Comparison of ENCODE assay signal across 16 cellular contexts in genomic region chr10:34163075-34163905, GRCh38.
DNase-seq lines count a peak whose midpoint lies in the region; ATAC-seq and TF ChIP-seq lines count a peak whose summit lies in the region.
"Had no signal": no experiment of that assay in that cellular context is flagged by ENCODE, and none has a peak within 500 bp of the region (broad histone marks: within the 10 kb centered on the region; RNA-seq: fewer than 3 reads in every experiment).

No MANE protein-coding gene starts in this region.

- in situ Hi-C loops in GM23248 (cut with MboI) = no loop called here

- H4K20me1 ChIP-seq in GM23248 (ENCODE audit: insufficient read depth) (no peaks in the 10 kb centered on the region), fibroblast of lung (ENCODE audit: control insufficient read depth, extremely low read depth, insufficient read depth, low read length) (no peaks in the 10 kb centered on the region)

- H2AFZ ChIP-seq in GM23248 (no peak overlapping the region), fibroblast of lung (ENCODE audit: low read length) (no peak overlapping the region)

- H3F3A ChIP-seq in GM23248 (ENCODE audit: insufficient read depth) = no peaks in the 10 kb centered on the region

- no peak overlapping the region for H3K4me3 Mint-ChIP-seq in CD8-positive, alpha-beta T cell
- H3K4me3 Mint-ChIP-seq: T-helper 2 cell treated with Interferon-gamma antibody and Interleukin-4, amounts not matched to agents 5 μg/mL and 100 μg/mL, for 36 hours had no signal

- H3K9me3 Mint-ChIP-seq in CD8-positive, alpha-beta T cell = no peaks in the 10 kb centered on the region
- H3K9me3 Mint-ChIP-seq: T-helper 2 cell treated with Interferon-gamma antibody and Interleukin-4, amounts not matched to agents 5 μg/mL and 100 μg/mL, for 36 hours had no signal

- H3K9me2 ChIP-seq in GM23248 (ENCODE audit: insufficient read depth) = no peaks in the 10 kb centered on the region

- no peak overlapping the region for H3K9ac ChIP-seq in GM23248
- no peak overlapping the region for H3K9ac ChIP-seq in fibroblast of lung (ENCODE audit: insufficient read depth, low read length)

- POLR2A ChIA-PET in CD8-positive, alpha-beta T cell (lab: Charles Lee) = no interaction called here

- no peaks in the 10 kb centered on the region for H3K9me3 ChIP-seq in GM23248 (ENCODE audit: low read depth)
- no peaks in the 10 kb centered on the region for H3K9me3 ChIP-seq in fibroblast of lung (ENCODE audit: control insufficient read depth, insufficient read depth, low read depth, low read length)
- no peaks in the 10 kb centered on the region for H3K9me3 ChIP-seq in CD8-positive, alpha-beta T cell (ENCODE audit: low read length)
- H3K9me3 ChIP-seq: HAP-1, mucosa of descending colon, Peyer's patch had no signal

- intact Hi-C loops in CD8-positive, alpha-beta T cell (cut with DNase I, micrococcal nuclease) = no loop called here

- no peaks in the 10 kb centered on the region for H3K79me2 ChIP-seq in GM23248 (ENCODE audit: insufficient read depth)
- H3K79me2 ChIP-seq in fibroblast of lung (ENCODE audit: control insufficient read depth, insufficient read depth, low read length) = no peaks in the 10 kb centered on the region

- no peaks in the 10 kb centered on the region for H3K27me3 Mint-ChIP-seq in CD8-positive, alpha-beta T cell (ENCODE audit: low read depth)

- H3K4me1 ChIP-seq in GM23248 (ENCODE audit: insufficient read depth) (no peaks in the 10 kb centered on the region), fibroblast of lung (ENCODE audit: control insufficient read depth, extremely low read depth, insufficient read depth, low read length) (no peaks in the 10 kb centered on the region)
- no peaks in the 10 kb centered on the region for H3K4me1 ChIP-seq in CD8-positive, alpha-beta T cell (ENCODE audit: insufficient read depth, low read length)
- H3K4me1 ChIP-seq: HAP-1, Peyer's patch had no signal

- CTCF ChIA-PET in CD8-positive, alpha-beta T cell (lab: Charles Lee) = no interaction called here

- no peaks in the 10 kb centered on the region for H3K36me3 ChIP-seq in GM23248 (ENCODE audit: low read depth)
- no peaks in the 10 kb centered on the region for H3K36me3 ChIP-seq in fibroblast of lung (ENCODE audit: control insufficient read depth, insufficient read depth, low read length)
- no peaks in the 10 kb centered on the region for H3K36me3 ChIP-seq in CD8-positive, alpha-beta T cell (ENCODE audit: insufficient read depth, low read length)
- H3K36me3 ChIP-seq: HAP-1, Peyer's patch had no signal

- H3K27ac Mint-ChIP-seq in CD8-positive, alpha-beta T cell = no peak overlapping the region
- H3K27ac Mint-ChIP-seq: T-helper 2 cell treated with Interferon-gamma antibody and Interleukin-4, amounts not matched to agents 5 μg/mL and 100 μg/mL, for 36 hours had no signal

- no peaks in the 10 kb centered on the region for H3K4me1 Mint-ChIP-seq in CD8-positive, alpha-beta T cell (ENCODE audit: low read depth)

- ATAC-seq in CD8-positive, alpha-beta T cell = no peak
- ATAC-seq: mucosa of descending colon had no signal

- TF ChIP-seq CTCF in fibroblast of lung (conservative IDR thresholded peaks at IDR 0.05 in 1 of 2, IDR thresholded peaks at IDR 0.05 in 1 of 2; ENCODE audit: low read depth in 1 of 2, low read length in 2 of 2) = no peak
- TF ChIP-seq CTCF in CD8-positive, alpha-beta T cell (IDR thresholded peaks at IDR 0.05) = no peak

- no peaks in the 10 kb centered on the region for H3K36me3 Mint-ChIP-seq in CD8-positive, alpha-beta T cell

- H3K4me2 ChIP-seq in GM23248 (ENCODE audit: unreplicated experiment) (no peak overlapping the region), fibroblast of lung (ENCODE audit: extremely low read depth, insufficient read depth, low read length) (no peak overlapping the region)

- H3K27ac ChIP-seq in GM23248 = no peak overlapping the region
- no peak overlapping the region for H3K27ac ChIP-seq in fibroblast of lung (ENCODE audit: insufficient read depth, low read length)
- H3K27ac ChIP-seq in CD8-positive, alpha-beta T cell (ENCODE audit: low read depth, low read length) = no peak overlapping the region
- H3K27ac ChIP-seq: Peyer's patch had no signal

- 88% methylated on average over 11 of the region's 11 CpGs for WGBS in GM23248 (ENCODE audit: low coverage in 1 of 2, low lambda C conversion rate in 2 of 2, missing lambda C conversion rate in 2 of 2), 2 experiments

- peak; percentile 5 for DNase-seq in GM23248
- DNase-seq in RPMI7951 (ENCODE audit: low read depth) = peak; percentile 37
- peak; percentile 7 to 36 for DNase-seq in fibroblast of lung (ENCODE audit: low read depth in 2 of 2)
- peak; percentile 31 for DNase-seq in stromal cell of bone marrow (ENCODE audit: low read depth)
- DNase-seq in putamen (ENCODE audit: low spot score) = no peak
- no peak for DNase-seq in CD8-positive, alpha-beta T cell
- no peak for DNase-seq in activated CD4-positive, alpha-beta T cell treated with anti-CD3 and anti-CD28 coated beads for 1 hour
- DNase-seq: activated CD4-positive, alpha-beta T cell treated with anti-CD3 and anti-CD28 coated beads for 48 hours; activated CD8-positive, alpha-beta memory T cell treated with anti-CD3 and anti-CD28 coated beads, Interleukin-2, amount 50 U/mL, for 4 hours; dermis blood vessel endothelial cell; glutamatergic neuron; mucosa of descending colon; NCI-H1694; Peyer's patch had no signal

- H3K4me3 ChIP-seq in GM23248 = no peak overlapping the region
- H3K4me3 ChIP-seq in fibroblast of lung (replicated peaks in 1 of 4; ENCODE audit: control extremely low read depth in 1 of 4, insufficient read depth in 1 of 4, low read depth in 3 of 4, low read length in 4 of 4) = no peak overlapping the region
- no peak overlapping the region for H3K4me3 ChIP-seq in CD8-positive, alpha-beta T cell (ENCODE audit: low read depth, low read length)
- H3K4me3 ChIP-seq: HAP-1, mucosa of descending colon, Peyer's patch had no signal

- H3K27me3 ChIP-seq in GM23248 (replicated peaks; ENCODE audit: insufficient read depth) (no peaks in the 10 kb centered on the region), fibroblast of lung (ENCODE audit: control insufficient read depth, insufficient read depth, low read length) (no peaks in the 10 kb centered on the region)
- no peaks in the 10 kb centered on the region for H3K27me3 ChIP-seq in CD8-positive, alpha-beta T cell (ENCODE audit: insufficient read depth, low read length)
- H3K27me3 ChIP-seq: Peyer's patch had no signal

Comparison
In these comparisons a context has a peak if more than half of its experiments do, and no peak if none do; other contexts are left out.
1. DNase-seq: peak in GM23248 (single experiment), RPMI7951 (single experiment), fibroblast of lung (2 of 2) and stromal cell of bone marrow (single experiment); none in putamen (single experiment), CD8-positive, alpha-beta T cell (0 of 7) and activated CD4-positive, alpha-beta T cell treated with anti-CD3 and anti-CD28 coated beads for 1 hour (single experiment).